In the genomic region with DNA sequence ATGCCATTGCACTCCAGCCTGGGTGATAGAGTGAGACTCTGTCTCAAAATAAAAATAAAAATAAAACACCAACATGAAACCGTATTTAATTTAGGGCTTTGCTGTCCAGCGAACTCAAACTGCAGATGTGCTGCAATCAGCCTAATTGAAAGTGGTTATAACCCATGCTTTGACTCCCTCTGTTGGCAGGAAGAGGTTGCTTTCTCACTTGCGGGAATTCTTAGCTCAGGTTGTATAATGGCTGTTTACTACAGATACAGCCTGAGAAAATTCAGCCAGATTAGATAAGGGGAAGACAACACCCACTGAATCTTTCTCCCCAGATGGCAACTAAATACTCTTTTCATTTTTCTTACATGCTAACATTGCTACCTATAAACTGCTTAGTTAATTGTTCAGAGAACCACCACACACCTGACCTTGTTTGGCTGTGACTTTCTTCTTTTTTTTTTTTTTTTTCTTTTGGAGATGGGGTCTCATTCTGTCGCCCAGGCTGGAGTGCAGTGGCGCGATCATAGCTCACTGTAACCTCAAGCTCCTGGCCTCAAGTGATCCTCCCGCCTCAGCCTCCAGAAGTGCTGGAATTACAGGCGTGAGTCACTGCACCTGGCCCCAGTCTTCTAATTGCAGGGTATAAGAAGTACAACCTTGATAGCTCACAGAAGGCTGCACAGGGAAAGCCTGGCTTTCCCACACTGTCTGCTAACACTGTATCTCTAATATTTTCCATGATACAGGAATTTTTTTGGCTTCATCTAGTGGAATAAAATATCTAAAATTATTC, we compare ENCODE assay signal across 8 cellular contexts. TPM values are rescaled to one million over a fixed set of nuclear protein-coding genes. Genes with fewer than 3 reads are reported as not detected.
DNase-seq lines count a peak whose midpoint lies in the region; ATAC-seq, FAIRE-seq and TF ChIP-seq lines count a peak whose summit lies in the region.

No MANE protein-coding gene starts in this region.

- H3K27ac ChIP-seq in astrocyte (ENCODE audit: low read depth, low read length) = peak overlapping the region; percentile 99

- no peaks in the 10 kb centered on the region for H4K20me1 ChIP-seq in astrocyte (ENCODE audit: insufficient read depth, low read length)

- H3K9me3 ChIP-seq in MG63 = no peaks in the 10 kb centered on the region
- no peaks in the 10 kb centered on the region for H3K9me3 ChIP-seq in astrocyte (ENCODE audit: insufficient read depth, low read depth, low read length)

- TF ChIP-seq CTCF in astrocyte (IDR thresholded peaks at IDR 0.05; ENCODE audit: insufficient read depth, low read depth, low read length) = peak; percentile 95

- DNase-seq in stimulated activated CD8-positive, alpha-beta memory T cell treated with anti-CD3 and anti-CD28 coated beads, Interleukin-12 subunit alpha, Interleukin-12 subunit beta, amount 100 ng/mL, for 1 hour (ENCODE audit: low read depth) = peak; percentile 22
- no peak for DNase-seq in stimulated activated CD8-positive, alpha-beta memory T cell treated with anti-CD3 and anti-CD28 coated beads, Interleukin-4, amount 100 ng/mL, for 48 hours
- DNase-seq in MG63 (peak; percentile 29), RPMI8226 (peak; percentile 68), astrocyte (ENCODE audit: low read depth) (peak; percentile 74), immature natural killer cell (peak; percentile 53 to 62 (median 59))
- DNase-seq in stimulated activated naive B cell treated with anti-CD40 and anti-IgM and Interleukin-4, amounts not matched to agents 10 μg/mL and 1 μg/mL and 100 μg/mL, for 72 hours = peak; percentile 23

- H3K27me3 ChIP-seq in MG63 (no peaks in the 10 kb centered on the region), astrocyte (ENCODE audit: insufficient read depth, low read length) (no peaks in the 10 kb centered on the region)

- peaks cover 4% of the 10 kb centered on the region for H3K9me3 Mint-ChIP-seq in astrocyte (ENCODE audit: unreplicated experiment)
- peaks cover 0 to 4% (median 0%) of the 10 kb centered on the region in 6 donors for H3K9me3 Mint-ChIP-seq in immature natural killer cell
- peaks cover 0 to 2% of the 10 kb centered on the region in 2 donors for H3K9me3 Mint-ChIP-seq in stimulated activated naive B cell treated with anti-CD40 and anti-IgM and Interleukin-4, amounts not matched to agents 10 μg/mL and 1 μg/mL and 100 μg/mL, for 72 hours

- no peaks in the 10 kb centered on the region for H3K27me3 Mint-ChIP-seq in astrocyte (ENCODE audit: low read depth, unreplicated experiment)
- peaks cover 25 to 33% (median 25%) of the 10 kb centered on the region in 3 donors for H3K27me3 Mint-ChIP-seq in immature natural killer cell (ENCODE audit: low read depth in 3 of 3)
- peaks cover 5 to 6% of the 10 kb centered on the region in 2 donors for H3K27me3 Mint-ChIP-seq in stimulated activated naive B cell treated with anti-CD40 and anti-IgM and Interleukin-4, amounts not matched to agents 10 μg/mL and 1 μg/mL and 100 μg/mL, for 72 hours

- H3K9ac ChIP-seq in astrocyte (ENCODE audit: low read length) = peak overlapping the region; percentile 69

- FAIRE-seq in astrocyte (lab: Jason Lieb, UNC) = peak; percentile 68

- no peak for ATAC-seq in stimulated activated naive B cell treated with anti-CD40 and anti-IgM and Interleukin-4, amounts not matched to agents 10 μg/mL and 1 μg/mL and 100 μg/mL, for 72 hours (replicated peaks)
- no peak for ATAC-seq in HG03457 (IDR thresholded peaks at IDR 0.05; ENCODE audit: unreplicated experiment)

- H2AFZ ChIP-seq in astrocyte (ENCODE audit: low read depth, low read length) = no peak overlapping the region

- no peaks in the 10 kb centered on the region for H3K79me2 ChIP-seq in astrocyte (ENCODE audit: insufficient read depth, low read length)

- peaks cover 25% of the 10 kb centered on the region for H3K4me1 ChIP-seq in astrocyte (ENCODE audit: insufficient read depth, low read length)

- H3K4me1 Mint-ChIP-seq in astrocyte (ENCODE audit: low read depth, unreplicated experiment) = peaks cover 26% of the 10 kb centered on the region
- H3K4me1 Mint-ChIP-seq in immature natural killer cell = peaks cover 27 to 39% of the 10 kb centered on the region in 2 donors
- peaks cover 20 to 36% of the 10 kb centered on the region in 2 donors for H3K4me1 Mint-ChIP-seq in stimulated activated naive B cell treated with anti-CD40 and anti-IgM and Interleukin-4, amounts not matched to agents 10 μg/mL and 1 μg/mL and 100 μg/mL, for 72 hours

- H3K36me3 Mint-ChIP-seq in astrocyte (ENCODE audit: low read depth, unreplicated experiment) (peaks cover 2% of the 10 kb centered on the region), immature natural killer cell (no peaks in the 10 kb centered on the region)
- H3K36me3 Mint-ChIP-seq in stimulated activated naive B cell treated with anti-CD40 and anti-IgM and Interleukin-4, amounts not matched to agents 10 μg/mL and 1 μg/mL and 100 μg/mL, for 72 hours = peaks cover 5 to 8% of the 10 kb centered on the region in 2 donors

- H3K27ac Mint-ChIP-seq in astrocyte (ENCODE audit: unreplicated experiment) (peak overlapping the region; percentile 90), immature natural killer cell (peak overlapping the region; percentile 32 to 99 (median 80))
- H3K27ac Mint-ChIP-seq in stimulated activated naive B cell treated with anti-CD40 and anti-IgM and Interleukin-4, amounts not matched to agents 10 μg/mL and 1 μg/mL and 100 μg/mL, for 72 hours = peak overlapping the region; percentile 42

- H3K4me3 Mint-ChIP-seq in astrocyte (ENCODE audit: unreplicated experiment) (no peak overlapping the region), immature natural killer cell (peak overlapping the region in 3 of 5 donors; percentile 21 to 65 (median 57))
- no peak overlapping the region for H3K4me3 Mint-ChIP-seq in stimulated activated naive B cell treated with anti-CD40 and anti-IgM and Interleukin-4, amounts not matched to agents 10 μg/mL and 1 μg/mL and 100 μg/mL, for 72 hours

- no peak overlapping the region for H3K4me3 ChIP-seq in MG63
- no peak overlapping the region for H3K4me3 ChIP-seq in astrocyte (ENCODE audit: insufficient read depth, low read depth, low read length)

- H3K36me3 ChIP-seq in MG63 = no peaks in the 10 kb centered on the region
- no peaks in the 10 kb centered on the region for H3K36me3 ChIP-seq in astrocyte (ENCODE audit: insufficient read depth, low read length)

- H3K4me2 ChIP-seq in astrocyte (ENCODE audit: low read length) = no peak overlapping the region

RNA-seq across cellular contexts. Expression of gene DNTTIP2, which starts 34.6 kb away (rescaled TPM):
- total RNA-seq in MG63 (2014; rRNA removed; shearing (Covaris generic); ENCODE audit: low replicate concordance) = 13.1 and 13.9 TPM in 2 replicates
- 47.5 and 55.3 TPM in 2 replicates for total RNA-seq in astrocyte
- polyA plus RNA-seq in immature natural killer cell = 10 to 100 TPM; 73.8 to 95.4 (median 74.0) TPM

Comparison
In these comparisons a context has a peak if more than half of its experiments do, and no peak if none do; other contexts are left out.
1. H3K4me3 Mint-ChIP-seq: peak in immature natural killer cell (3 of 5); none in astrocyte (single experiment) and stimulated activated naive B cell treated with anti-CD40 and anti-IgM and Interleukin-4, amounts not matched to agents 10 μg/mL and 1 μg/mL and 100 μg/mL, for 72 hours (0 of 2).
2. Peak in every context shown above with its lines, with median percentiles within 50 percentile points of each other: H3K27ac Mint-ChIP-seq.